Comparison of ENCODE assay signal across 8 cellular contexts in genomic region chr1:179082308-179083030, GRCh38. TPM values are rescaled to one million over a fixed set of nuclear protein-coding genes. Genes with fewer than 3 reads are reported as not detected.
DNase-seq lines count a peak whose midpoint lies in the region; ATAC-seq, FAIRE-seq and TF ChIP-seq lines count a peak whose summit lies in the region.

No MANE protein-coding gene starts in this region.

- peak overlapping the region; percentile 84 for H3K4me3 ChIP-seq in SU-DHL-6 (ENCODE audit: insufficient read depth, low read length, poor library complexity, severe bottlenecking)
- peak overlapping the region; percentile 63 for H3K4me3 ChIP-seq in K562
- H3K4me3 ChIP-seq in spleen, result peak overlapping the region; percentile 83 to 97 (median 88)

- H3K9ac ChIP-seq in SU-DHL-6 (ENCODE audit: low read length), result peak overlapping the region; percentile 92
- peak overlapping the region; percentile 78 to 99 for H3K9ac ChIP-seq in K562 (ENCODE audit: insufficient read depth in 1 of 2, low read depth in 2 of 2, low read length in 2 of 2)

- H3K27ac ChIP-seq in SU-DHL-6 (ENCODE audit: low read depth, low read length) (peak overlapping the region; percentile 93), K562 (ENCODE audit: extremely low read depth, low read depth, low read length) (peak overlapping the region; percentile 78), spleen (peak overlapping the region; percentile 82 to 94 (median 91))

- no peaks in the 10 kb centered on the region for H3K9me3 ChIP-seq in SU-DHL-6 (ENCODE audit: insufficient read depth, low read length)
- no peaks in the 10 kb centered on the region for H3K9me3 ChIP-seq in K562 (replicated peaks; ENCODE audit: control insufficient read depth, insufficient read depth, low read depth, low read length)
- H3K9me3 ChIP-seq in spleen, result no peaks in the 10 kb centered on the region

- FAIRE-seq in K562 (lab: Jason Lieb, UNC), result no peak

- no peaks in the 10 kb centered on the region for H3K9me1 ChIP-seq in K562 (ENCODE audit: control insufficient read depth, insufficient read depth, low read length)

- peak overlapping the region; percentile 66 for H2AFZ ChIP-seq in SU-DHL-6 (ENCODE audit: low read depth, low read length, severe bottlenecking)
- peak overlapping the region; percentile 96 for H2AFZ ChIP-seq in K562 (ENCODE audit: low read depth, low read length)

- no peak for TF ChIP-seq CTCF in SU-DHL-6 (IDR thresholded peaks at IDR 0.05; ENCODE audit: insufficient read depth, low read length, poor library complexity, severe bottlenecking)
- TF ChIP-seq CTCF in K562 (IDR thresholded peaks at IDR 0.05 in 2 of 3, conservative IDR thresholded peaks at IDR 0.05 in 1 of 3; ENCODE audit: insufficient read depth in 2 of 3, low read depth in 1 of 3, low read length in 3 of 3), result no peak
- no peak for TF ChIP-seq CTCF in spleen (IDR thresholded peaks at IDR 0.05 in 8 of 11, conservative IDR thresholded peaks at IDR 0.05 in 3 of 11)

- POLR2A ChIA-PET in K562 (lab: Yijun Ruan, JAX), result interaction anchor here (0.7 to 1.7 kb wide), 8 partner anchors 11 to 66 kb away, joined by 3 to 6 read pairs (median 4); no protein-coding TSS in a partner anchor

- peaks cover 27% of the 10 kb centered on the region for H3F3A ChIP-seq in SU-DHL-6 (ENCODE audit: insufficient read depth)

- H3K4me2 ChIP-seq in SU-DHL-6 (ENCODE audit: low read depth, low read length, poor library complexity, severe bottlenecking), result peak overlapping the region; percentile 87
- peak overlapping the region; percentile 92 for H3K4me2 ChIP-seq in K562 (ENCODE audit: insufficient read depth, low read length)

- no peaks in the 10 kb centered on the region for H3K9me2 ChIP-seq in SU-DHL-6 (replicated peaks; ENCODE audit: insufficient read depth, low read length)

- H4K20me1 ChIP-seq in SU-DHL-6 (ENCODE audit: low read depth, low read length) (no peaks in the 10 kb centered on the region), K562 (replicated peaks; ENCODE audit: control insufficient read depth, insufficient read depth, low read length) (no peaks in the 10 kb centered on the region)

- in situ Hi-C loops in K562 (cut with MboI), result loop anchor here (10.0 kb wide), 1 partner anchor 282 kb away; the partner anchor contains the start of gene AXDND1

- TF ChIP-seq EP300 in K562 (IDR thresholded peaks at IDR 0.05; ENCODE audit: low read length), result no peak

- BruUV-seq in K562 (replicated peaks; lab: Mats Ljungman, UMichigan), result no TSS peak

- peak; percentile 20 for DNase-seq in CMK (ENCODE audit: low read depth)
- DNase-seq in K562 (ENCODE audit: extremely low read depth in 1 of 4, low spot score in 3 of 4), result peak; percentile 58 to 86 (median 74)
- peak; percentile 52 for DNase-seq in iPS-NIHi11 (ENCODE audit: low spot score)
- no peak for DNase-seq in spleen
- no peak for DNase-seq in NCI-H1436 treated with DMSO at 0.1 percent for 48 hours (lab: John Stamatoyannopoulos, UW)

- ATAC-seq in GM19452 (IDR thresholded peaks at IDR 0.05; ENCODE audit: unreplicated experiment) (peak; percentile 10), HG03460 (IDR thresholded peaks at IDR 0.05; ENCODE audit: unreplicated experiment) (peak; percentile 7), K562 (peak; percentile 59)

- no peak for TF ChIP-seq RAD21 in K562 (CRISPR knock-in tag; conservative IDR thresholded peaks at IDR 0.05 in 1 of 2, IDR thresholded peaks at IDR 0.05 in 1 of 2)

- TF ChIP-seq POLR2A in K562 (conservative IDR thresholded peaks at IDR 0.05), result no peak
- no peak for TF ChIP-seq POLR2A in spleen (IDR thresholded peaks at IDR 0.05)

- H3K79me2 ChIP-seq in SU-DHL-6 (ENCODE audit: insufficient read depth, low read length) (peaks cover 30% of the 10 kb centered on the region), K562 (ENCODE audit: control insufficient read depth, insufficient read depth, low read length) (peaks cover 29% of the 10 kb centered on the region)

- under 1% methylated on average over 46 of the region's 54 CpGs for WGBS in K562 (ENCODE audit: insufficient coverage, low coverage, missing lambda C conversion rate)
- 0 to 1% (median 0%) methylated on average over 27 to 54 of the region's 54 CpGs for WGBS in spleen, 5 donors

- H3K36me3 ChIP-seq in SU-DHL-6 (ENCODE audit: low read length) (no peaks in the 10 kb centered on the region), K562 (ENCODE audit: control insufficient read depth, insufficient read depth, low read length) (peaks cover 32% of the 10 kb centered on the region; the same call in 2 of the 3 replicates), spleen (peaks cover 0 to 30% (median 15%) of the 10 kb centered on the region in 6 donors)

- H3K4me1 ChIP-seq in K562 (replicated peaks in 1 of 2; ENCODE audit: control insufficient read depth in 2 of 2, insufficient read depth in 2 of 2, low read length in 2 of 2) (peaks cover 17 to 26% of the 10 kb centered on the region in 2 experiments; a peak in 4 of 5 replicates), spleen (peaks cover 14 to 67% (median 38%) of the 10 kb centered on the region in 6 donors)

- H3K27me3 ChIP-seq in SU-DHL-6 (ENCODE audit: low read length), result no peaks in the 10 kb centered on the region
- H3K27me3 ChIP-seq in K562 (ENCODE audit: control insufficient read depth in 2 of 2, insufficient read depth in 2 of 2, low read length in 2 of 2), result no peaks in the 10 kb centered on the region
- H3K27me3 ChIP-seq in spleen (replicated peaks in 1 of 7), result no peaks in the 10 kb centered on the region

- CTCF ChIA-PET in K562 (lab: Yijun Ruan, JAX; ENCODE audit: low intra/inter-chr PET ratio), result interaction anchor here (1.0 kb wide), 1 partner anchor 551 kb away, joined by 3 read pairs; no protein-coding TSS in a partner anchor

- intact Hi-C loops in K562 (cut with micrococcal nuclease), result loop anchor here (1.0 to 10.0 kb wide), 5 partner anchors 35 to 732 kb away; no protein-coding TSS in a partner anchor
- intact Hi-C loops in spleen (cut with DNase I; ENCODE audit: low total_unique reads), result loop anchor here (2.0 kb wide), 1 partner anchor 284 kb away; no protein-coding TSS in a partner anchor

TF ChIP-seq in K562, 482 proteins besides CTCF, POLR2A, EP300 and RAD21 (continues in another document):
- TF ChIP-seq POLR2G (IDR thresholded peaks at IDR 0.05; ENCODE audit: low read depth, low read length), result peak; percentile 82
- TF ChIP-seq RBM22 (IDR thresholded peaks at IDR 0.05; ENCODE audit: low read depth, low read length, poor library complexity, severe bottlenecking), result peak; percentile 93
- peak in 1 of 2 experiments; percentile 54; a peak in 1 of 4 replicates for TF ChIP-seq MAZ (CRISPR knock-in tag; conservative IDR thresholded peaks at IDR 0.05 in 1 of 2, IDR thresholded peaks at IDR 0.05 in 1 of 2)
- 0 out of 2 replicates have a peak, but pooled peaks have one; percentile 58 for TF ChIP-seq ZBTB43 (CRISPR knock-in tag; IDR thresholded peaks at IDR 0.05)

RNA-seq across cellular contexts. Expression of gene TOR3A, which starts 0.6 kb away (rescaled TPM):
- total RNA-seq in K562 (2011; cell fraction: chromatin; rRNA removed; ENCODE audit: low replicate concordance), result 35.1 and 99.5 TPM in 2 replicates
- 118 and 119 TPM in 2 replicates for total RNA-seq in K562 (2011; cell fraction: nucleolus; rRNA removed)
- total RNA-seq in K562 (2011; cell fraction: nucleoplasm; rRNA removed), result 78.9 and 84.8 TPM in 2 replicates
- total RNA-seq in K562 (2014; rRNA removed), result 85.5 and 99.4 TPM in 2 replicates
- total RNA-seq in K562 (2014; rRNA removed; fragmentation: Illumina TruSeq; extraction: Trizol), result 30.7 and 33.8 TPM in 2 replicates
- total RNA-seq in K562 (2015; rRNA removed; fragmentation: Illumina TruSeq; extraction: Trizol), result 38.9 and 39.7 TPM in 2 replicates
- 56.4 and 57.5 TPM in 2 replicates for total RNA-seq in K562 (2021)
- 35.9 and 39.0 TPM in 2 replicates for polyA plus RNA-seq in K562 (2011; rRNA removed)
- 46.7 and 101 TPM in 2 replicates for polyA plus RNA-seq in K562 (2011; cell fraction: cytosol; rRNA removed)
- 32.1 and 53.1 TPM in 2 replicates for polyA plus RNA-seq in K562 (2011; cell fraction: nucleus; rRNA removed)
- polyA plus RNA-seq in K562 (2012), result 40.2 and 44.0 TPM in 2 replicates
- polyA plus RNA-seq in K562 (2014; fragmentation: Illumina TruSeq; extraction: Trizol), result 52.4 and 53.1 TPM in 2 replicates
- polyA plus RNA-seq in K562 (2014; fragmentation: Nextera tagmentation; extraction: Ambion mirVana), result 10 to 100 TPM in 1 of 2 experiments, 1 to 10 TPM in 1; 7.9 to 13.0 TPM
- polyA plus RNA-seq in K562 (2014; rRNA removed), result 94.5 and 94.7 TPM in 2 replicates
- 39.1 and 54.9 TPM in 2 replicates for polyA minus RNA-seq in K562 (2011; rRNA and poly(A)+ RNA removed)
- polyA minus RNA-seq in K562 (2011; cell fraction: cytosol; rRNA and poly(A)+ RNA removed), result 30.2 and 38.8 TPM in 2 replicates
- polyA minus RNA-seq in K562 (2011; cell fraction: nucleus; rRNA and poly(A)+ RNA removed), result 23.4 and 26.4 TPM in 2 replicates
- total RNA-seq in spleen, result 10 to 100 TPM; 38.5 to 51.7 (median 42.1) TPM
- polyA plus RNA-seq in spleen, result 10 to 100 TPM; 27.9 to 42.2 (median 41.0) TPM

RNA-seq across cellular contexts. Expression of gene FAM20B, which starts 56.8 kb away (rescaled TPM):
- total RNA-seq in K562 (2011; cell fraction: chromatin; rRNA removed; ENCODE audit: low replicate concordance), result 56.4 and 57.9 TPM in 2 replicates
- total RNA-seq in K562 (2011; cell fraction: nucleolus; rRNA removed), result 30.9 and 35.8 TPM in 2 replicates
- total RNA-seq in K562 (2011; cell fraction: nucleoplasm; rRNA removed), result 54.3 and 85.3 TPM in 2 replicates
- 28.9 and 32.8 TPM in 2 replicates for total RNA-seq in K562 (2014; rRNA removed)
- 63.8 and 70.0 TPM in 2 replicates for total RNA-seq in K562 (2014; rRNA removed; fragmentation: Illumina TruSeq; extraction: Trizol)
- 51.2 and 56.6 TPM in 2 replicates for total RNA-seq in K562 (2015; rRNA removed; fragmentation: Illumina TruSeq; extraction: Trizol)
- total RNA-seq in K562 (2021), result 61.3 and 67.5 TPM in 2 replicates
- polyA plus RNA-seq in K562 (2011; rRNA removed), result 45.5 and 47.7 TPM in 2 replicates
- polyA plus RNA-seq in K562 (2011; cell fraction: cytosol; rRNA removed), result 16.7 and 30.0 TPM in 2 replicates
- 16.0 and 22.1 TPM in 2 replicates for polyA plus RNA-seq in K562 (2011; cell fraction: nucleus; rRNA removed)
- 24.4 and 27.6 TPM in 2 replicates for polyA plus RNA-seq in K562 (2012)
- 37.7 and 42.9 TPM in 2 replicates for polyA plus RNA-seq in K562 (2014; fragmentation: Illumina TruSeq; extraction: Trizol)
- 10 to 100 TPM in 1 of 2 experiments, 1 to 10 TPM in 1; 7.2 to 10.7 TPM for polyA plus RNA-seq in K562 (2014; fragmentation: Nextera tagmentation; extraction: Ambion mirVana)
- polyA plus RNA-seq in K562 (2014; rRNA removed), result 25.5 and 29.2 TPM in 2 replicates
- polyA minus RNA-seq in K562 (2011; rRNA and poly(A)+ RNA removed), result 106 and 108 TPM in 2 replicates
- 36.5 and 48.0 TPM in 2 replicates for polyA minus RNA-seq in K562 (2011; cell fraction: cytosol; rRNA and poly(A)+ RNA removed)
- polyA minus RNA-seq in K562 (2011; cell fraction: nucleus; rRNA and poly(A)+ RNA removed), result 9.8 and 19.0 TPM in 2 replicates
- 10 to 100 TPM; 23.6 to 38.0 (median 33.7) TPM for total RNA-seq in spleen
- 1 to 10 TPM; 5.8 to 9.3 (median 6.8) TPM for polyA plus RNA-seq in spleen

Comparison
In these comparisons a context has a peak if more than half of its experiments do, and no peak if none do; other contexts are left out.
1. DNase-seq: peak in CMK (single experiment), K562 (4 of 4) and iPS-NIHi11 (single experiment); none in spleen (single experiment) and NCI-H1436 treated with DMSO at 0.1 percent for 48 hours (single experiment).
2. ATAC-seq: peak in every context shown above with its lines; median percentile 59 in K562; 10 in GM19452; 7 in HG03460.
3. Peak in every context shown above with its lines, with median percentiles within 50 percentile points of each other: H3K27ac ChIP-seq and H3K4me3 ChIP-seq.